ENCODE assay signal across 8 cellular contexts in genomic region chr16:1863681-1864460, GRCh38. TPM values are rescaled to one million over a fixed set of nuclear protein-coding genes. Genes with fewer than 3 reads are reported as not detected.
DNase-seq lines count a peak whose midpoint lies in the region; ATAC-seq, FAIRE-seq and TF ChIP-seq lines count a peak whose summit lies in the region.

No MANE protein-coding gene starts in this region.

- DNase-seq in GM06990 (ENCODE audit: extremely low read depth, insufficient read length) (peak; percentile 15), RWPE2 (ENCODE audit: low spot score) (no peak), fibroblast of villous mesenchyme (ENCODE audit: low read depth) (peak; percentile 66), small intestine (peak; percentile 47), ureter (ENCODE audit: low spot score) (no peak), NK-92 (lab: John Stamatoyannopoulos, UW; ENCODE audit: unreplicated experiment) (no peak)
- DNase-seq in activated CD4-positive, alpha-beta T cell treated with anti-CD3 and anti-CD28 coated beads for 48 hours, result no peak

- H3K27ac ChIP-seq in RWPE2 (ENCODE audit: poor library complexity, severe bottlenecking) (no peak overlapping the region), small intestine (ENCODE audit: low read depth in 1 of 2, low read length in 1 of 2) (no peak overlapping the region)

- H3K4me1 ChIP-seq in RWPE2 (ENCODE audit: insufficient read depth, poor library complexity, severe bottlenecking) (no peaks in the 10 kb centered on the region), small intestine (ENCODE audit: control insufficient read depth in 2 of 2, insufficient read depth in 1 of 2, low read depth in 1 of 2, low read length in 1 of 2) (peaks cover 0 to 3% of the 10 kb centered on the region in 2 donors)

- H3K4me3 ChIP-seq in GM06990 (replicated peaks; ENCODE audit: low read depth, low read length), result no peak overlapping the region
- H3K4me3 ChIP-seq in RWPE2 (ENCODE audit: severe bottlenecking), result no peak overlapping the region
- H3K4me3 ChIP-seq in fibroblast of villous mesenchyme (ENCODE audit: low read depth, low read length), result no peak overlapping the region
- no peak overlapping the region for H3K4me3 ChIP-seq in small intestine (ENCODE audit: low read depth in 1 of 2, low read length in 2 of 2)

- ATAC-seq in RWPE2 (ENCODE audit: low read depth), result no peak

- peak; percentile 86 for FAIRE-seq in A204.1 (lab: Jason Lieb, UNC)
- no peak for FAIRE-seq in small intestine (lab: Jason Lieb, UNC)

- no peaks in the 10 kb centered on the region for H3K36me3 ChIP-seq in GM06990 (ENCODE audit: control insufficient read depth, insufficient read depth, low read length)
- no peaks in the 10 kb centered on the region for H3K36me3 ChIP-seq in RWPE2 (ENCODE audit: low read depth)
- no peaks in the 10 kb centered on the region for H3K36me3 ChIP-seq in small intestine (ENCODE audit: control insufficient read depth in 2 of 2, insufficient read depth in 2 of 2, low read length in 2 of 2)

- H3K27me3 ChIP-seq in GM06990 (replicated peaks; ENCODE audit: control insufficient read depth, insufficient read depth, low read length), result no peaks in the 10 kb centered on the region; the same call in 1 of the 2 replicates
- peaks cover under 1% of the 10 kb centered on the region for H3K27me3 ChIP-seq in RWPE2 (ENCODE audit: insufficient read depth, poor library complexity, severe bottlenecking)
- H3K27me3 ChIP-seq in small intestine (ENCODE audit: control insufficient read depth in 2 of 2, insufficient read depth in 2 of 2, low read length in 2 of 2), result peaks cover 0 to 2% of the 10 kb centered on the region in 2 donors

- TF ChIP-seq CTCF in GM06990 (IDR thresholded peaks at IDR 0.05; ENCODE audit: insufficient read depth, low read length, poor library complexity, severe bottlenecking), result peak; percentile 41
- peak; percentile 83 for TF ChIP-seq CTCF in RWPE2 (IDR thresholded peaks at IDR 0.05; ENCODE audit: poor library complexity, severe bottlenecking)
- TF ChIP-seq CTCF in fibroblast of villous mesenchyme (IDR thresholded peaks at IDR 0.05; ENCODE audit: insufficient read depth, low read depth, low read length), result peak; percentile 50

- 15 to 21% (median 17%) methylated on average over 4 of the region's 4 CpGs for WGBS in small intestine, 3 donors

- H3K9me3 ChIP-seq in RWPE2 (ENCODE audit: severe bottlenecking), result no peaks in the 10 kb centered on the region
- no peaks in the 10 kb centered on the region for H3K9me3 ChIP-seq in small intestine (ENCODE audit: control insufficient read depth, low read depth)

RNA-seq across cellular contexts. Expression of gene MEIOB, which starts 8.1 kb away (rescaled TPM):
- total RNA-seq in fibroblast of villous mesenchyme (under 0.01 TPM in 1 of 2 replicates, not detected in the other), ureter (not detected)
- under 1 TPM in 1 of 3 donors, not detected in 2; 0.34 TPM for polyA plus RNA-seq in small intestine

RNA-seq across cellular contexts. Expression of gene FAHD1, which starts 36.9 kb away (rescaled TPM):
- total RNA-seq in fibroblast of villous mesenchyme (51.8 and 63.8 TPM in 2 replicates), ureter (29.3 TPM)
- 100 to 1,000 TPM in 1 of 3 donors, 10 to 100 TPM in 2; 75.7 to 181 (median 77.8) TPM for polyA plus RNA-seq in small intestine

RNA-seq across cellular contexts. Expression of gene HAGH, which starts 37.2 kb away (rescaled TPM):
- total RNA-seq in fibroblast of villous mesenchyme (22.5 and 24.6 TPM in 2 replicates), ureter (37.5 TPM)
- 100 to 1,000 TPM in 2 of 3 donors, 10 to 100 TPM in 1; 76.9 to 167 (median 128) TPM for polyA plus RNA-seq in small intestine

RNA-seq across cellular contexts. Expression of gene HS3ST6, which starts 54.3 kb away (rescaled TPM):
- not detected in 2 replicates for total RNA-seq in fibroblast of villous mesenchyme
- polyA plus RNA-seq in small intestine, result under 1 TPM in 1 of 3 donors, not detected in 2; 0.04 TPM
- 12.9 TPM for total RNA-seq in ureter

Comparison
In these comparisons a context has a peak if more than half of its experiments do, and no peak if none do; other contexts are left out.
1. DNase-seq: peak in GM06990 (single experiment), fibroblast of villous mesenchyme (single experiment) and small intestine (single experiment); none in RWPE2 (single experiment), activated CD4-positive, alpha-beta T cell treated with anti-CD3 and anti-CD28 coated beads for 48 hours (single experiment), ureter (single experiment) and NK-92 (single experiment).
2. Peak in every context shown above with its lines, with median percentiles within 50 percentile points of each other: CTCF ChIP-seq.